In the genomic region with DNA sequence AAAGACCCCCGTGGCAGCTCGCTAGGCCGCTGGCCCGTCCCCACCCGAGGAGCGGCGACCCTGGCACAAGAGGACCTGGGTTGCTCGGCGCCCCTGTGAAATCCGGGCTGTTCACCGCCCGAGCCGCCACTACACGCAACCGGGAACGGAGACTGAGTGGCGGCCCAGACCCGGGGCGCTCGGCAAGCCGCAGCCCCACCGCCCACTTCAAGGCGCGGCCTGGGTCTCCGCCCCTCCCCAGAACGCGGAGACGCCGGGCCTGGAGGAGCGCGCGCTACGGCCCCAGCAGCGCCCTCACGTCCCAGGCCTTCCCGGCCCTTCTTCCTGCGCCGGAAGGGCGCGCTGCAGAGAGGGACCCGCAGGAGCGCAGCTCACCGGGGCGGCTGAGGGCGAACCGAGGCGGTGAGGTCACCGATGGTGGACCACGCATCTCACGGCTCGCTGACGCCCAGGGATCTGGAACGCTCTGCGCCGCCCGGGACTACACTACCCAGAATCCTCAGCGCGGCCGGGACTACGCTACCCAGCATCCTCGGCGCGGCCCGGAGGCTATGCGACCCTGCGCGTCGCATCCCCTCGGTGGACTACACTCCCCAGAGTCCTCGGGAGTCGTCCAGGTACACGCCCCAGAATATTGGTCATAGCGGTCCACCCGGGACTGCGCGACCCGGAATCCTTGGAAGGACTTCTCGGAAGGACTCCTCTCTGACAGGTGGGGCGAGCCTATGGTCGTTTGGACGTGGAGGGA, we compare ENCODE assay signal across 8 cellular contexts. TPM values are rescaled to one million over a fixed set of nuclear protein-coding genes. Genes with fewer than 3 reads are reported as not detected.
DNase-seq lines count a peak whose midpoint lies in the region; ATAC-seq and TF ChIP-seq lines count a peak whose summit lies in the region.

A gene (minus strand): TSS at position 470 of the 748 bp plus-strand sequence. CDS start 10,436 bp downstream, outside the sequence.

- peak within 1 kb of the TSS; percentile 87 to 88 for H3K27ac ChIP-seq in lung (ENCODE audit: low read depth in 1 of 2, low read length in 1 of 2)

- peaks cover 5 to 16% of the 10 kb centered on the region in 2 donors for H3K4me1 ChIP-seq in lung (ENCODE audit: control insufficient read depth in 2 of 2, insufficient read depth in 2 of 2, low read length in 2 of 2)

- H3K27me3 ChIP-seq in lung (ENCODE audit: control insufficient read depth, insufficient read depth) = no peaks in the 10 kb centered on the region

- DNase-seq in CMK (ENCODE audit: low read depth) = peak; percentile 85
- peak; percentile 99 for DNase-seq in HS-27A (ENCODE audit: low read depth)
- peak; percentile 46 for DNase-seq in NK-92 (lab: John Stamatoyannopoulos, UW; ENCODE audit: unreplicated experiment)
- DNase-seq in activated CD8-positive, alpha-beta memory T cell treated with anti-CD3 and anti-CD28 coated beads for 1 hour (ENCODE audit: extremely low read depth in 1 of 2, low read depth in 1 of 2) = peak; percentile 75 to 89
- peak; percentile 89 for DNase-seq in effector CD4-positive, alpha-beta T cell
- DNase-seq in lung (ENCODE audit: low spot score) = peak; percentile 96
- DNase-seq in stimulated activated CD4-positive, alpha-beta T cell treated with anti-CD3 and anti-CD28 coated beads, TNF-alpha, amount 100 ng/mL, for 4 hours (ENCODE audit: low read depth in 3 of 3) = peak; percentile 89 to 94 (median 91)

- no peaks in the 10 kb centered on the region for H3K9me3 ChIP-seq in lung (ENCODE audit: control insufficient read depth in 2 of 2, insufficient read depth in 1 of 2, low read length in 1 of 2)

- TF ChIP-seq CTCF in lung (IDR thresholded peaks at IDR 0.05; ENCODE audit: control extremely low read depth, extremely low read depth) = no peak

- 0% methylated on average over 65 to 81 of the region's 81 CpGs for WGBS in lung, 2 donors

- H3K4me3 ChIP-seq in lung = peak within 1 kb of the TSS; percentile 85

- ATAC-seq in GM19467 (IDR thresholded peaks at IDR 0.05; ENCODE audit: unreplicated experiment) = peak; percentile 97
- peak; percentile 100 for ATAC-seq in lung (ENCODE audit: insufficient read depth, low FRiP score)

- peaks cover 3 to 4% of the 10 kb centered on the region in 2 donors for H3K36me3 ChIP-seq in lung (ENCODE audit: control insufficient read depth in 2 of 2, insufficient read depth in 2 of 2, low read length in 2 of 2)

RNA-seq across cellular contexts. Expression of the gene that starts here (rescaled TPM):
- total RNA-seq in lung = 10 to 100 TPM; 11.0 to 32.6 TPM
- polyA plus RNA-seq in lung = 1 to 10 TPM; 6.8 to 9.5 TPM

Comparison
In these comparisons a context has a peak if more than half of its experiments do, and no peak if none do; other contexts are left out.
1. Peak in every context shown above with its lines: DNase-seq, ATAC-seq, H3K4me3 ChIP-seq and H3K27ac ChIP-seq.
2. DNase-seq: peak in every context shown above with its lines; median percentile 99 in HS-27A; 96 in lung; 91 in stimulated activated CD4-positive, alpha-beta T cell treated with anti-CD3 and anti-CD28 coated beads, TNF-alpha, amount 100 ng/mL, for 4 hours; 89 in effector CD4-positive, alpha-beta T cell; 85 in CMK; 82 in activated CD8-positive, alpha-beta memory T cell treated with anti-CD3 and anti-CD28 coated beads for 1 hour; 46 in NK-92.